8 cellular contexts compared by ENCODE assay signal in genomic region chr5:108748354-108749129, GRCh38. TPM values are rescaled to one million over a fixed set of nuclear protein-coding genes. Genes with fewer than 3 reads are reported as not detected.
DNase-seq lines count a peak whose midpoint lies in the region; ATAC-seq and TF ChIP-seq lines count a peak whose summit lies in the region.

No MANE protein-coding gene starts in this region.

- H3K4me2 ChIP-seq in MM.1S (ENCODE audit: low read depth, low read length), result peak overlapping the region; percentile 80

- H3K4me3 ChIP-seq in MM.1S (ENCODE audit: low read length) (peak overlapping the region; percentile 81), SJSA1 (peak overlapping the region; percentile 60), gastroesophageal sphincter (peak overlapping the region; percentile 86 to 87), neutrophil (ENCODE audit: low read depth in 1 of 2, low read length in 1 of 2) (peak overlapping the region; percentile 80 to 96)

- peak; percentile 25 for TF ChIP-seq CTCF in MM.1S (IDR thresholded peaks at IDR 0.05; ENCODE audit: low read length)
- TF ChIP-seq CTCF in gastroesophageal sphincter (IDR thresholded peaks at IDR 0.05), result peak in 3 of 4 experiments; percentile 21 to 40 (median 32)
- TF ChIP-seq CTCF in neutrophil (IDR thresholded peaks at IDR 0.05), result peak; percentile 50

- WGBS in gastroesophageal sphincter (ENCODE audit: low coverage in 1 of 2), 2 donors, result 0% methylated on average over 1 to 8 of the region's 72 CpGs

- TF ChIP-seq POLR2A in gastroesophageal sphincter (IDR thresholded peaks at IDR 0.05), result peak; percentile 99

- H3K9ac ChIP-seq in MM.1S (ENCODE audit: low read length), result peak overlapping the region; percentile 84

- H3K36me3 ChIP-seq in MM.1S (replicated peaks; ENCODE audit: insufficient read depth, low read length), result no peaks in the 10 kb centered on the region
- H3K36me3 ChIP-seq in SJSA1, result no peaks in the 10 kb centered on the region; the same call in 1 of the 2 replicates
- H3K36me3 ChIP-seq in gastroesophageal sphincter, result no peaks in the 10 kb centered on the region
- no peaks in the 10 kb centered on the region for H3K36me3 ChIP-seq in neutrophil

- peaks cover 6% of the 10 kb centered on the region; the same call in 1 of the 2 replicates for H3K4me1 ChIP-seq in MM.1S (ENCODE audit: low read length)
- H3K4me1 ChIP-seq in SJSA1 (replicated peaks), result peaks cover 27% of the 10 kb centered on the region
- H3K4me1 ChIP-seq in gastroesophageal sphincter, result peaks cover 0 to 55% (median 0%) of the 10 kb centered on the region in 3 donors
- peaks cover 13 to 18% of the 10 kb centered on the region in 2 experiments for H3K4me1 ChIP-seq in neutrophil (ENCODE audit: control insufficient read depth in 1 of 2, insufficient read depth in 1 of 2, low read depth in 1 of 2, low read length in 1 of 2)

- no peaks in the 10 kb centered on the region for H4K20me1 ChIP-seq in MM.1S (ENCODE audit: insufficient read depth, low read length)

- H3K27me3 ChIP-seq in MM.1S (replicated peaks; ENCODE audit: insufficient read depth, low read length), result no peaks in the 10 kb centered on the region
- no peaks in the 10 kb centered on the region for H3K27me3 ChIP-seq in SJSA1 (replicated peaks)
- H3K27me3 ChIP-seq in gastroesophageal sphincter, result no peaks in the 10 kb centered on the region
- peaks cover 36% of the 10 kb centered on the region for H3K27me3 ChIP-seq in neutrophil

- no peak for TF ChIP-seq EP300 in gastroesophageal sphincter (IDR thresholded peaks at IDR 0.05)

- peak overlapping the region; percentile 76 for H3K27ac Mint-ChIP-seq in activated naive CD4-positive, alpha-beta T cell treated with anti-CD3 and anti-CD28 coated beads, Interleukin-2, amount 10 ng/mL, durations not matched to agents 7 days and 5 days

- peak; percentile 98 for ATAC-seq in gastroesophageal sphincter

- peak overlapping the region; percentile 83 for H2AFZ ChIP-seq in MM.1S (ENCODE audit: low read length)

- DNase-seq in GM03348 (ENCODE audit: low spot score) (peak; percentile 99), HCEC 1CT (peak; percentile 100), MM.1S (peak; percentile 99), SJSA1 (ENCODE audit: low read depth in 1 of 2, low spot score in 2 of 2) (peak; percentile 100), superior temporal gyrus (ENCODE audit: extremely low spot score) (peak; percentile 99)
- peak; percentile 98 for DNase-seq in activated naive CD4-positive, alpha-beta T cell treated with anti-CD3 and anti-CD28 coated beads, Interleukin-2, amount 10 ng/mL, durations not matched to agents 7 days and 5 days

- H3K9me3 ChIP-seq in MM.1S (replicated peaks; ENCODE audit: insufficient read depth, low read length) (no peaks in the 10 kb centered on the region), SJSA1 (replicated peaks) (no peaks in the 10 kb centered on the region), gastroesophageal sphincter (no peaks in the 10 kb centered on the region), neutrophil (no peaks in the 10 kb centered on the region)

- H3K36me3 Mint-ChIP-seq in activated naive CD4-positive, alpha-beta T cell treated with anti-CD3 and anti-CD28 coated beads, Interleukin-2, amount 10 ng/mL, durations not matched to agents 7 days and 5 days, result no peaks in the 10 kb centered on the region

- peak overlapping the region; percentile 73; the same call in 1 of the 2 replicates for H3K27ac ChIP-seq in MM.1S (ENCODE audit: low read length)
- peak overlapping the region; percentile 98 for H3K27ac ChIP-seq in SJSA1
- peak overlapping the region; percentile 83 to 99 (median 98) for H3K27ac ChIP-seq in gastroesophageal sphincter
- peak overlapping the region; percentile 57 for H3K27ac ChIP-seq in neutrophil

- H3K79me2 ChIP-seq in MM.1S (ENCODE audit: low read length), result no peaks in the 10 kb centered on the region

- H3K9me2 ChIP-seq in MM.1S (replicated peaks; ENCODE audit: insufficient read depth, low read length), result no peaks in the 10 kb centered on the region

- H3K4me1 Mint-ChIP-seq in activated naive CD4-positive, alpha-beta T cell treated with anti-CD3 and anti-CD28 coated beads, Interleukin-2, amount 10 ng/mL, durations not matched to agents 7 days and 5 days, result peaks cover 13% of the 10 kb centered on the region

- CTCF ChIA-PET in activated naive CD4-positive, alpha-beta T cell treated with anti-CD3 and anti-CD28 coated beads, Interleukin-2, amount 10 ng/mL, durations not matched to agents 7 days and 5 days (lab: Charles Lee), result no interaction called here

- no peaks in the 10 kb centered on the region for H3F3A ChIP-seq in MM.1S (ENCODE audit: insufficient read depth, low read length)

- H3K4me3 Mint-ChIP-seq in activated naive CD4-positive, alpha-beta T cell treated with anti-CD3 and anti-CD28 coated beads, Interleukin-2, amount 10 ng/mL, durations not matched to agents 7 days and 5 days, result peak overlapping the region; percentile 98

- peaks cover 51% of the 10 kb centered on the region for H3K27me3 Mint-ChIP-seq in activated naive CD4-positive, alpha-beta T cell treated with anti-CD3 and anti-CD28 coated beads, Interleukin-2, amount 10 ng/mL, durations not matched to agents 7 days and 5 days

- H3K9me3 Mint-ChIP-seq in activated naive CD4-positive, alpha-beta T cell treated with anti-CD3 and anti-CD28 coated beads, Interleukin-2, amount 10 ng/mL, durations not matched to agents 7 days and 5 days, result no peaks in the 10 kb centered on the region

RNA-seq across cellular contexts. Expression of gene FER, which starts 0.8 kb away (rescaled TPM):
- total RNA-seq in SJSA1 (2014; rRNA removed; shearing (Covaris generic)), result 31.2 and 34.9 TPM in 2 replicates
- total RNA-seq in gastroesophageal sphincter, result 10 to 100 TPM; 23.2 to 45.3 (median 32.5) TPM

Comparison
In these comparisons a context has a peak if more than half of its experiments do, and no peak if none do; other contexts are left out.
1. Peak in every context shown above with its lines: DNase-seq, ATAC-seq, H3K4me3 ChIP-seq and H3K27ac ChIP-seq.